In the genomic region with DNA sequence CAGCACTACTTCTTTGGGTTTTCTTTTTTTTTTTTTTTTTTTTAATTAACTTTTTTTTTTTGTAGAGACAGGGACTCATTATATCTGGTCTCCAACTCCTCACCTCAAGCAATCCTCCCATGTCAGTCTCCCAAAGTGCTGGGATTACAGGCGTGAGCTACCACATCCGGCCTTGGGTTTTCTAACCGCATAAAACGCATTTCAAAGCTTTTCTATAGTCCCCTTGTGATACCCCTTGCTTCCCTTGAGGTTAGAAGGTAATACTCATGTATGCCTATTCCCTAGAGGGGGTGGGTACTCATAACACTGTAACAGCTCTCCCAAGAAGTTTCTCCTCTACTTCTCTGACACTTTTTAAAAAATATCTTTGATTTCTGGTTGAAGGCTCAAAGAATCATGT, we compare ENCODE assay signal across 1 cellular context.
TF ChIP-seq lines count a peak whose summit lies in the region.

No MANE protein-coding gene starts in this region.

TF ChIP-seq in GM23338, 12 proteins besides CTCF, POLR2A, EP300 and RAD21 (continued from another document):
- TF ChIP-seq, protein P1, sequence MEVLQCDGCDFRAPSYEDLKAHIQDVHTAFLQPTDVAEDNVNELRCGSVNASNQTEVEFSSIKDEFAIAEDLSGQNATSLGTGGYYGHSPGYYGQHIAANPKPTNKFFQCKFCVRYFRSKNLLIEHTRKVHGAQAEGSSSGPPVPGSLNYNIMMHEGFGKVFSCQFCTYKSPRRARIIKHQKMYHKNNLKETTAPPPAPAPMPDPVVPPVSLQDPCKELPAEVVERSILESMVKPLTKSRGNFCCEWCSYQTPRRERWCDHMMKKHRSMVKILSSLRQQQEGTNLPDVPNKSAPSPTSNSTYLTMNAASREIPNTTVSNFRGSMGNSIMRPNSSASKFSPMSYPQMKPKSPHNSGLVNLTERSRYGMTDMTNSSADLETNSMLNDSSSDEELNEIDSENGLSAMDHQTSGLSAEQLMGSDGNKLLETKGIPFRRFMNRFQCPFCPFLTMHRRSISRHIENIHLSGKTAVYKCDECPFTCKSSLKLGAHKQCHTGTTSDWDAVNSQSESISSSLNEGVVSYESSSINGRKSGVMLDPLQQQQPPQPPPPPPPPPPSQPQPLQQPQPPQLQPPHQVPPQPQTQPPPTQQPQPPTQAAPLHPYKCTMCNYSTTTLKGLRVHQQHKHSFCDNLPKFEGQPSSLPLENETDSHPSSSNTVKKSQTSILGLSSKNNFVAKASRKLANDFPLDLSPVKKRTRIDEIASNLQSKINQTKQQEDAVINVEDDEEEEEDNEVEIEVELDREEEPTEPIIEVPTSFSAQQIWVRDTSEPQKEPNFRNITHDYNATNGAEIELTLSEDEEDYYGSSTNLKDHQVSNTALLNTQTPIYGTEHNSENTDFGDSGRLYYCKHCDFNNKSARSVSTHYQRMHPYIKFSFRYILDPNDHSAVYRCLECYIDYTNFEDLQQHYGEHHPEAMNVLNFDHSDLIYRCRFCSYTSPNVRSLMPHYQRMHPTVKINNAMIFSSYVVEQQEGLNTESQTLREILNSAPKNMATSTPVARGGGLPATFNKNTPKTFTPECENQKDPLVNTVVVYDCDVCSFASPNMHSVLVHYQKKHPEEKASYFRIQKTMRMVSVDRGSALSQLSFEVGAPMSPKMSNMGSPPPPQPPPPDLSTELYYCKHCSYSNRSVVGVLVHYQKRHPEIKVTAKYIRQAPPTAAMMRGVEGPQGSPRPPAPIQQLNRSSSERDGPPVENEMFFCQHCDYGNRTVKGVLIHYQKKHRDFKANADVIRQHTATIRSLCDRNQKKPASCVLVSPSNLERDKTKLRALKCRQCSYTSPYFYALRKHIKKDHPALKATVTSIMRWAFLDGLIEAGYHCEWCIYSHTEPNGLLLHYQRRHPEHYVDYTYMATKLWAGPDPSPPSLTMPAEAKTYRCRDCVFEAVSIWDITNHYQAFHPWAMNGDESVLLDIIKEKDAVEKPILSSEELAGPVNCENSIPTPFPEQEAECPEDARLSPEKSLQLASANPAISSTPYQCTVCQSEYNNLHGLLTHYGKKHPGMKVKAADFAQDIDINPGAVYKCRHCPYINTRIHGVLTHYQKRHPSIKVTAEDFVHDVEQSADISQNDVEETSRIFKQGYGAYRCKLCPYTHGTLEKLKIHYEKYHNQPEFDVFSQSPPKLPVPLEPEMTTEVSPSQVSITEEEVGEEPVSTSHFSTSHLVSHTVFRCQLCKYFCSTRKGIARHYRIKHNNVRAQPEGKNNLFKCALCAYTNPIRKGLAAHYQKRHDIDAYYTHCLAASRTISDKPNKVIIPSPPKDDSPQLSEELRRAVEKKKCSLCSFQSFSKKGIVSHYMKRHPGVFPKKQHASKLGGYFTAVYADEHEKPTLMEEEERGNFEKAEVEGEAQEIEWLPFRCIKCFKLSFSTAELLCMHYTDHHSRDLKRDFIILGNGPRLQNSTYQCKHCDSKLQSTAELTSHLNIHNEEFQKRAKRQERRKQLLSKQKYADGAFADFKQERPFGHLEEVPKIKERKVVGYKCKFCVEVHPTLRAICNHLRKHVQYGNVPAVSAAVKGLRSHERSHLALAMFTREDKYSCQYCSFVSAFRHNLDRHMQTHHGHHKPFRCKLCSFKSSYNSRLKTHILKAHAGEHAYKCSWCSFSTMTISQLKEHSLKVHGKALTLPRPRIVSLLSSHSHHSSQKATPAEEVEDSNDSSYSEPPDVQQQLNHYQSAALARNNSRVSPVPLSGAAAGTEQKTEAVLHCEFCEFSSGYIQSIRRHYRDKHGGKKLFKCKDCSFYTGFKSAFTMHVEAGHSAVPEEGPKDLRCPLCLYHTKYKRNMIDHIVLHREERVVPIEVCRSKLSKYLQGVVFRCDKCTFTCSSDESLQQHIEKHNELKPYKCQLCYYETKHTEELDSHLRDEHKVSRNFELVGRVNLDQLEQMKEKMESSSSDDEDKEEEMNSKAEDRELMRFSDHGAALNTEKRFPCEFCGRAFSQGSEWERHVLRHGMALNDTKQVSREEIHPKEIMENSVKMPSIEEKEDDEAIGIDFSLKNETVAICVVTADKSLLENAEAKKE (CRISPR knock-in tag; IDR thresholded peaks at IDR 0.05): no peak
- no peak for TF ChIP-seq ETS1 (IDR thresholded peaks at IDR 0.05)
- TF ChIP-seq EZH2 (IDR thresholded peaks at IDR 0.05; ENCODE audit: low read depth, unreplicated experiment): no peak
- TF ChIP-seq, protein P2, sequence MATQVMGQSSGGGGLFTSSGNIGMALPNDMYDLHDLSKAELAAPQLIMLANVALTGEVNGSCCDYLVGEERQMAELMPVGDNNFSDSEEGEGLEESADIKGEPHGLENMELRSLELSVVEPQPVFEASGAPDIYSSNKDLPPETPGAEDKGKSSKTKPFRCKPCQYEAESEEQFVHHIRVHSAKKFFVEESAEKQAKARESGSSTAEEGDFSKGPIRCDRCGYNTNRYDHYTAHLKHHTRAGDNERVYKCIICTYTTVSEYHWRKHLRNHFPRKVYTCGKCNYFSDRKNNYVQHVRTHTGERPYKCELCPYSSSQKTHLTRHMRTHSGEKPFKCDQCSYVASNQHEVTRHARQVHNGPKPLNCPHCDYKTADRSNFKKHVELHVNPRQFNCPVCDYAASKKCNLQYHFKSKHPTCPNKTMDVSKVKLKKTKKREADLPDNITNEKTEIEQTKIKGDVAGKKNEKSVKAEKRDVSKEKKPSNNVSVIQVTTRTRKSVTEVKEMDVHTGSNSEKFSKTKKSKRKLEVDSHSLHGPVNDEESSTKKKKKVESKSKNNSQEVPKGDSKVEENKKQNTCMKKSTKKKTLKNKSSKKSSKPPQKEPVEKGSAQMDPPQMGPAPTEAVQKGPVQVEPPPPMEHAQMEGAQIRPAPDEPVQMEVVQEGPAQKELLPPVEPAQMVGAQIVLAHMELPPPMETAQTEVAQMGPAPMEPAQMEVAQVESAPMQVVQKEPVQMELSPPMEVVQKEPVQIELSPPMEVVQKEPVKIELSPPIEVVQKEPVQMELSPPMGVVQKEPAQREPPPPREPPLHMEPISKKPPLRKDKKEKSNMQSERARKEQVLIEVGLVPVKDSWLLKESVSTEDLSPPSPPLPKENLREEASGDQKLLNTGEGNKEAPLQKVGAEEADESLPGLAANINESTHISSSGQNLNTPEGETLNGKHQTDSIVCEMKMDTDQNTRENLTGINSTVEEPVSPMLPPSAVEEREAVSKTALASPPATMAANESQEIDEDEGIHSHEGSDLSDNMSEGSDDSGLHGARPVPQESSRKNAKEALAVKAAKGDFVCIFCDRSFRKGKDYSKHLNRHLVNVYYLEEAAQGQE (IDR thresholded peaks at IDR 0.05; ENCODE audit: unreplicated experiment): no peak
- TF ChIP-seq NANOG (IDR thresholded peaks at IDR 0.05; ENCODE audit: borderline replicate concordance): no peak
- TF ChIP-seq ZNF114 (CRISPR knock-in tag; IDR thresholded peaks at IDR 0.05): no peak
- TF ChIP-seq JUNB (IDR thresholded peaks at IDR 0.05; ENCODE audit: unreplicated experiment): no peak
- TF ChIP-seq ZNF331 (CRISPR knock-in tag; IDR thresholded peaks at IDR 0.05; ENCODE audit: low read depth): no peak
- no peak for TF ChIP-seq EZH2phosphoT487 (IDR thresholded peaks at IDR 0.05; ENCODE audit: unreplicated experiment)
- no peak for TF ChIP-seq STAT1 (IDR thresholded peaks at IDR 0.05; ENCODE audit: unreplicated experiment)
- no peak for TF ChIP-seq POLR2AphosphoS5 (IDR thresholded peaks at IDR 0.05; ENCODE audit: low read depth)
